In genomic region chr4:1762264-1763010, GRCh38 we compare ENCODE assay signal across 2 cellular contexts.
TF ChIP-seq lines count a peak whose summit lies in the region.

No MANE protein-coding gene starts in this region.

TF ChIP-seq in HCT116, 20 proteins besides CTCF, POLR2A, EP300 and RAD21:
- no peak for TF ChIP-seq YY1 (IDR thresholded peaks at IDR 0.05; ENCODE audit: extremely low read depth, insufficient replicate concordance, low read depth, low read length)
- no peak for TF ChIP-seq POLR2AphosphoS5 (IDR thresholded peaks at IDR 0.05; ENCODE audit: low read depth, low read length)
- no peak for TF ChIP-seq FOSL1 (IDR thresholded peaks at IDR 0.05; ENCODE audit: low read depth)
- TF ChIP-seq ZNF274 (IDR thresholded peaks at IDR 0.05; ENCODE audit: low read depth, low read length), result no peak
- TF ChIP-seq EGR1 (IDR thresholded peaks at IDR 0.05; ENCODE audit: low read depth), result no peak
- no peak for TF ChIP-seq CBX3 (IDR thresholded peaks at IDR 0.05; ENCODE audit: low read depth)
- no peak for TF ChIP-seq ELF1 (IDR thresholded peaks at IDR 0.05; ENCODE audit: borderline replicate concordance, low read depth)
- TF ChIP-seq TCF7L2 (IDR thresholded peaks at IDR 0.05; ENCODE audit: borderline replicate concordance, extremely low read depth, insufficient read depth, insufficient read length), result no peak
- no peak for TF ChIP-seq EZH2 (IDR thresholded peaks at IDR 0.05)
- TF ChIP-seq REST (IDR thresholded peaks at IDR 0.05; ENCODE audit: low read depth), result no peak
- TF ChIP-seq, protein P1, sequence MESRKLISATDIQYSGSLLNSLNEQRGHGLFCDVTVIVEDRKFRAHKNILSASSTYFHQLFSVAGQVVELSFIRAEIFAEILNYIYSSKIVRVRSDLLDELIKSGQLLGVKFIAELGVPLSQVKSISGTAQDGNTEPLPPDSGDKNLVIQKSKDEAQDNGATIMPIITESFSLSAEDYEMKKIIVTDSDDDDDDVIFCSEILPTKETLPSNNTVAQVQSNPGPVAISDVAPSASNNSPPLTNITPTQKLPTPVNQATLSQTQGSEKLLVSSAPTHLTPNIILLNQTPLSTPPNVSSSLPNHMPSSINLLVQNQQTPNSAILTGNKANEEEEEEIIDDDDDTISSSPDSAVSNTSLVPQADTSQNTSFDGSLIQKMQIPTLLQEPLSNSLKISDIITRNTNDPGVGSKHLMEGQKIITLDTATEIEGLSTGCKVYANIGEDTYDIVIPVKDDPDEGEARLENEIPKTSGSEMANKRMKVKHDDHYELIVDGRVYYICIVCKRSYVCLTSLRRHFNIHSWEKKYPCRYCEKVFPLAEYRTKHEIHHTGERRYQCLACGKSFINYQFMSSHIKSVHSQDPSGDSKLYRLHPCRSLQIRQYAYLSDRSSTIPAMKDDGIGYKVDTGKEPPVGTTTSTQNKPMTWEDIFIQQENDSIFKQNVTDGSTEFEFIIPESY (IDR thresholded peaks at IDR 0.05; ENCODE audit: extremely low read depth, insufficient replicate concordance, low read length), result no peak
- TF ChIP-seq EZH2phosphoT487 (IDR thresholded peaks at IDR 0.05; ENCODE audit: borderline replicate concordance), result no peak
- no peak for TF ChIP-seq SIN3A (IDR thresholded peaks at IDR 0.05; ENCODE audit: low read depth)

TF ChIP-seq in IMR-90, 13 proteins besides CTCF, POLR2A, EP300 and RAD21:
- TF ChIP-seq SMC3 (IDR thresholded peaks at IDR 0.05; ENCODE audit: low read depth, low read length) (no peak), CEBPB (IDR thresholded peaks at IDR 0.05; ENCODE audit: low read depth, low read length) (no peak), USF2 (IDR thresholded peaks at IDR 0.05; ENCODE audit: low read depth, low read length) (no peak), RFX5 (IDR thresholded peaks at IDR 0.05; ENCODE audit: low read depth, low read length) (no peak), MXI1 (IDR thresholded peaks at IDR 0.05; ENCODE audit: borderline replicate concordance, low read depth, low read length) (no peak), MAFK (IDR thresholded peaks at IDR 0.05; ENCODE audit: low read depth, low read length) (no peak), MAZ (IDR thresholded peaks at IDR 0.05; ENCODE audit: borderline replicate concordance, low read depth, low read length) (no peak), BHLHE40 (IDR thresholded peaks at IDR 0.05; ENCODE audit: low read depth, low read length) (no peak), CHD1 (IDR thresholded peaks at IDR 0.05; ENCODE audit: low read depth, low read length) (no peak)
- TF ChIP-seq, protein P2, sequence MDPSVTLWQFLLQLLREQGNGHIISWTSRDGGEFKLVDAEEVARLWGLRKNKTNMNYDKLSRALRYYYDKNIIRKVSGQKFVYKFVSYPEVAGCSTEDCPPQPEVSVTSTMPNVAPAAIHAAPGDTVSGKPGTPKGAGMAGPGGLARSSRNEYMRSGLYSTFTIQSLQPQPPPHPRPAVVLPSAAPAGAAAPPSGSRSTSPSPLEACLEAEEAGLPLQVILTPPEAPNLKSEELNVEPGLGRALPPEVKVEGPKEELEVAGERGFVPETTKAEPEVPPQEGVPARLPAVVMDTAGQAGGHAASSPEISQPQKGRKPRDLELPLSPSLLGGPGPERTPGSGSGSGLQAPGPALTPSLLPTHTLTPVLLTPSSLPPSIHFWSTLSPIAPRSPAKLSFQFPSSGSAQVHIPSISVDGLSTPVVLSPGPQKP (IDR thresholded peaks at IDR 0.05; ENCODE audit: borderline replicate concordance, low read depth, low read length), result no peak
